26 cellular contexts compared by ENCODE assay signal in genomic region chr9:131848570-131849160, GRCh38.
"Had no signal": no experiment of that assay in that cellular context is flagged by ENCODE, and none has a peak within 500 bp of the region (broad histone marks: within the 10 kb centered on the region; RNA-seq: fewer than 3 reads in every experiment).

No MANE protein-coding gene starts in this region.

- H3K4me1 Mint-ChIP-seq: activated naive CD4-positive, alpha-beta T cell treated with anti-CD3 and anti-CD28 coated beads, Interleukin-2, amount 50 U/mL, for 24 hours had no signal

- H3K4me3 ChIP-seq: breast epithelium, esophagus squamous epithelium, left ventricle myocardium inferior, lung, pancreas, suprapubic skin, tibial artery had no signal

- H3K9me3 Mint-ChIP-seq: activated CD4-positive, alpha-beta T cell treated with anti-CD3 and anti-CD28 coated beads, Interleukin-2, amount 10 ng/mL, durations not matched to agents 7 days and 5 days; activated CD8-positive, alpha-beta T cell treated with anti-CD3 and anti-CD28 coated beads for 36 hours; activated naive CD4-positive, alpha-beta T cell treated with anti-CD3 and anti-CD28 coated beads, Interleukin-2, amount 50 U/mL, for 24 hours; activated naive CD8-positive, alpha-beta T cell treated with anti-CD3 and anti-CD28 coated beads, Interleukin-2, amount 50 U/mL, for 24 hours; activated T-cell treated with anti-CD3 and anti-CD28 coated beads, Interleukin-2, amount 50 U/mL, for 4 hours; activated T-helper 2 cell treated with anti-CD3 and anti-CD28 coated beads, Interferon-gamma antibody, Interleukin-2, Interleukin-4, amounts not matched to agents 10 μg/mL and 5 μg/mL and 100 μg/mL, durations not matched to agents 14 hours and 24 hours and 36 hours; dendritic cell treated with granulocyte-macrophage colony-stimulating factor and Interleukin-4, amounts not matched to agents 40 ng/mL and 50 ng/mL, for 4 days; natural killer cell treated with Interleukin-12 subunit alpha and Interleukin-12 subunit beta and Interleukin-15 and Interleukin-18, amount 100 ng/mL, for 72 hours had no signal

- H3K36me3 ChIP-seq: breast epithelium, esophagus squamous epithelium, left ventricle myocardium inferior, pancreas, suprapubic skin, tibial artery had no signal

- H3K27me3 Mint-ChIP-seq: activated CD4-positive, alpha-beta T cell treated with anti-CD3 and anti-CD28 coated beads, Interleukin-2, amount 10 ng/mL, durations not matched to agents 7 days and 5 days; activated CD8-positive, alpha-beta T cell treated with anti-CD3 and anti-CD28 coated beads for 36 hours; activated naive CD4-positive, alpha-beta T cell treated with anti-CD3 and anti-CD28 coated beads, Interleukin-2, amount 50 U/mL, for 24 hours; activated naive CD8-positive, alpha-beta T cell treated with anti-CD3 and anti-CD28 coated beads, Interleukin-2, amount 50 U/mL, for 24 hours; natural killer cell treated with Interleukin-12 subunit alpha and Interleukin-12 subunit beta and Interleukin-15 and Interleukin-18, amount 100 ng/mL, for 72 hours had no signal

- H3K36me3 Mint-ChIP-seq: activated naive CD4-positive, alpha-beta T cell treated with anti-CD3 and anti-CD28 coated beads, Interleukin-2, amount 50 U/mL, for 24 hours; natural killer cell treated with Interleukin-12 subunit alpha and Interleukin-12 subunit beta and Interleukin-15 and Interleukin-18, amount 100 ng/mL, for 72 hours had no signal

- ATAC-seq: activated CD8-positive, alpha-beta T cell treated with anti-CD3 and anti-CD28 coated beads for 36 hours; activated naive CD8-positive, alpha-beta T cell treated with anti-CD3 and anti-CD28 coated beads, Interleukin-2, amount 50 U/mL, for 24 hours; activated T-cell treated with anti-CD3 and anti-CD28 coated beads, Interleukin-2, amount 50 U/mL, for 4 hours; pancreas; right cardiac atrium had no signal

- H3K27ac ChIP-seq: breast epithelium, esophagus squamous epithelium, left ventricle myocardium inferior, pancreas, suprapubic skin, tibial artery had no signal

- H3K9me3 ChIP-seq: breast epithelium, esophagus squamous epithelium, left ventricle myocardium inferior, pancreas, suprapubic skin, tibial artery had no signal

- H3K4me1 ChIP-seq: breast epithelium, esophagus squamous epithelium, left ventricle myocardium inferior, pancreas, suprapubic skin, tibial artery had no signal

- DNase-seq: activated CD4-positive, alpha-beta T cell treated with anti-CD3 and anti-CD28 coated beads for 1 hour; activated CD4-positive, alpha-beta T cell treated with anti-CD3 and anti-CD28 coated beads, Interleukin-2, amount 10 ng/mL, durations not matched to agents 7 days and 5 days; activated CD8-positive, alpha-beta T cell treated with anti-CD3 and anti-CD28 coated beads for 36 hours; activated naive CD8-positive, alpha-beta T cell treated with anti-CD3 and anti-CD28 coated beads, Interleukin-2, amount 50 U/mL, for 24 hours; activated T-cell treated with anti-CD3 and anti-CD28 coated beads, Interleukin-2, amount 50 U/mL, for 4 hours; central memory CD4-positive, alpha-beta T cell; effector CD4-positive, alpha-beta T cell; esophagus squamous epithelium; islet precursor cell; left ventricle myocardium inferior; mesendoderm; nucleus accumbens; pancreas; stimulated activated CD4-positive, alpha-beta T cell treated with anti-CD3 and anti-CD28 coated beads, Interleukin-15, amount 100 ng/mL, for 24 hours; stimulated activated CD4-positive, alpha-beta T cell treated with anti-CD3 and anti-CD28 coated beads, Interleukin-2, amount 100 ng/mL, for 24 hours; stimulated activated naive CD4-positive, alpha-beta T cell; T-helper 2 cell; tibial artery had no signal

- H3K27me3 ChIP-seq: breast epithelium, pancreas had no signal

- H3K27ac Mint-ChIP-seq: activated CD4-positive, alpha-beta T cell treated with anti-CD3 and anti-CD28 coated beads, Interleukin-2, amount 10 ng/mL, durations not matched to agents 7 days and 5 days; activated CD8-positive, alpha-beta T cell treated with anti-CD3 and anti-CD28 coated beads for 36 hours; activated naive CD4-positive, alpha-beta T cell treated with anti-CD3 and anti-CD28 coated beads, Interleukin-2, amount 50 U/mL, for 24 hours; activated naive CD8-positive, alpha-beta T cell treated with anti-CD3 and anti-CD28 coated beads, Interleukin-2, amount 50 U/mL, for 24 hours; activated T-helper 2 cell treated with anti-CD3 and anti-CD28 coated beads, Interferon-gamma antibody, Interleukin-2, Interleukin-4, amounts not matched to agents 10 μg/mL and 5 μg/mL and 100 μg/mL, durations not matched to agents 14 hours and 24 hours and 36 hours; dendritic cell treated with granulocyte-macrophage colony-stimulating factor and Interleukin-4, amounts not matched to agents 40 ng/mL and 50 ng/mL, for 4 days; natural killer cell treated with Interleukin-12 subunit alpha and Interleukin-12 subunit beta and Interleukin-15 and Interleukin-18, amount 100 ng/mL, for 72 hours had no signal

- H3K4me3 Mint-ChIP-seq: activated CD4-positive, alpha-beta T cell treated with anti-CD3 and anti-CD28 coated beads, Interleukin-2, amount 10 ng/mL, durations not matched to agents 7 days and 5 days; activated CD8-positive, alpha-beta T cell treated with anti-CD3 and anti-CD28 coated beads for 36 hours; activated naive CD4-positive, alpha-beta T cell treated with anti-CD3 and anti-CD28 coated beads, Interleukin-2, amount 50 U/mL, for 24 hours; activated naive CD8-positive, alpha-beta T cell treated with anti-CD3 and anti-CD28 coated beads, Interleukin-2, amount 50 U/mL, for 24 hours; activated T-cell treated with anti-CD3 and anti-CD28 coated beads, Interleukin-2, amount 50 U/mL, for 4 hours; dendritic cell treated with granulocyte-macrophage colony-stimulating factor and Interleukin-4, amounts not matched to agents 40 ng/mL and 50 ng/mL, for 4 days; natural killer cell treated with Interleukin-12 subunit alpha and Interleukin-12 subunit beta and Interleukin-15 and Interleukin-18, amount 100 ng/mL, for 72 hours had no signal
